Comparison of ENCODE assay signal across 11 cellular contexts in genomic region chr16:20897897-20898296, GRCh38. TPM values are rescaled to one million over a fixed set of nuclear protein-coding genes. Genes with fewer than 3 reads are reported as not detected.
DNase-seq lines count a peak whose midpoint lies in the region; ATAC-seq, FAIRE-seq and TF ChIP-seq lines count a peak whose summit lies in the region.
"Had no signal": no experiment of that assay in that cellular context is flagged by ENCODE, and none has a peak within 500 bp of the region (broad histone marks: within the 10 kb centered on the region; RNA-seq: fewer than 3 reads in every experiment).

No MANE protein-coding gene starts in this region.

- FAIRE-seq in kidney (lab: Jason Lieb, UNC) (no peak), GM12892 (lab: Jason Lieb, UNC) (no peak)

- ATAC-seq in activated T-cell treated with anti-CD3 and anti-CD28 coated beads, Interleukin-2, amount 50 U/mL, for 4 hours: no peak
- ATAC-seq: left ventricle myocardium superior had no signal

- H3K4me1 ChIP-seq in kidney (ENCODE audit: control insufficient read depth in 1 of 2, insufficient read depth in 1 of 2, low read depth in 1 of 2, low read length in 2 of 2) (peaks cover 0 to 19% of the 10 kb centered on the region in 2 donors), stomach (peaks cover 43 to 61% (median 53%) of the 10 kb centered on the region in 4 donors)

- H3K9me3 Mint-ChIP-seq in activated T-cell treated with anti-CD3 and anti-CD28 coated beads, Interleukin-2, amount 50 U/mL, for 24 hours: no peaks in the 10 kb centered on the region
- H3K9me3 Mint-ChIP-seq in activated T-cell treated with anti-CD3 and anti-CD28 coated beads, Interleukin-2, amount 50 U/mL, for 4 hours: no peaks in the 10 kb centered on the region

- no peak for TF ChIP-seq CTCF in kidney (IDR thresholded peaks at IDR 0.05; ENCODE audit: borderline replicate concordance, extremely low read depth, insufficient read depth)
- TF ChIP-seq CTCF in stomach (IDR thresholded peaks at IDR 0.05): no peak

- no peaks in the 10 kb centered on the region for H3K27me3 Mint-ChIP-seq in activated T-cell treated with anti-CD3 and anti-CD28 coated beads, Interleukin-2, amount 50 U/mL, for 24 hours
- H3K27me3 Mint-ChIP-seq in activated T-cell treated with anti-CD3 and anti-CD28 coated beads, Interleukin-2, amount 50 U/mL, for 4 hours (ENCODE audit: low read depth): no peaks in the 10 kb centered on the region

- peaks cover 49% of the 10 kb centered on the region for H3K4me1 Mint-ChIP-seq in activated T-cell treated with anti-CD3 and anti-CD28 coated beads, Interleukin-2, amount 50 U/mL, for 24 hours (ENCODE audit: low read depth)
- peaks cover 42% of the 10 kb centered on the region for H3K4me1 Mint-ChIP-seq in activated T-cell treated with anti-CD3 and anti-CD28 coated beads, Interleukin-2, amount 50 U/mL, for 4 hours (ENCODE audit: low read depth)

- H3K4me3 Mint-ChIP-seq in activated T-cell treated with anti-CD3 and anti-CD28 coated beads, Interleukin-2, amount 50 U/mL, for 24 hours: peak overlapping the region; percentile 13
- H3K4me3 Mint-ChIP-seq in activated T-cell treated with anti-CD3 and anti-CD28 coated beads, Interleukin-2, amount 50 U/mL, for 4 hours: no peak overlapping the region

- no peaks in the 10 kb centered on the region for H3K36me3 ChIP-seq in kidney (ENCODE audit: control insufficient read depth in 1 of 2, insufficient read depth in 2 of 2, low read length in 2 of 2)
- peaks cover 6 to 46% (median 31%) of the 10 kb centered on the region in 4 donors for H3K36me3 ChIP-seq in stomach

- H3K4me3 ChIP-seq in kidney (ENCODE audit: low read length in 2 of 2): peak overlapping the region; percentile 81 to 83
- peak overlapping the region in 2 of 4 donors; percentile 62 to 71 for H3K4me3 ChIP-seq in stomach

- H3K27ac Mint-ChIP-seq in activated T-cell treated with anti-CD3 and anti-CD28 coated beads, Interleukin-2, amount 50 U/mL, for 24 hours: peak overlapping the region; percentile 22

- no peaks in the 10 kb centered on the region for H3K27me3 ChIP-seq in stomach

- H3K27ac ChIP-seq in kidney (ENCODE audit: low read depth in 2 of 2, low read length in 2 of 2) (peak overlapping the region; percentile 12 to 96), stomach (peak overlapping the region in 4 of 5 donors; percentile 12 to 99 (median 98))

- no peak overlapping the region for H3K9ac ChIP-seq in kidney (ENCODE audit: low read length in 2 of 2)

- DNase-seq in activated T-cell treated with anti-CD3 and anti-CD28 coated beads, Interleukin-2, amount 50 U/mL, for 24 hours: no peak
- DNase-seq in activated T-cell treated with anti-CD3 and anti-CD28 coated beads, Interleukin-2, amount 50 U/mL, for 4 hours: no peak
- DNase-seq in amniotic epithelial cell (ENCODE audit: low read depth) (peak; percentile 77), kidney (no peak), stomach (no peak), GM03348 (ENCODE audit: low spot score) (no peak), putamen (ENCODE audit: low spot score) (no peak), GM12892 (ENCODE audit: insufficient read length) (no peak)
- DNase-seq: left ventricle myocardium superior; NCI-H1092; stimulated activated CD4-positive, alpha-beta T cell treated with anti-CD3 and anti-CD28 coated beads, Interleukin-4, amount 100 ng/mL, for 1 hour had no signal

- H3K9me3 ChIP-seq in kidney (ENCODE audit: control insufficient read depth in 1 of 2, low read length in 2 of 2): no peaks in the 10 kb centered on the region
- H3K9me3 ChIP-seq in stomach: no peaks in the 10 kb centered on the region

- TF ChIP-seq POLR2A in stomach (IDR thresholded peaks at IDR 0.05) (no peak), GM12892 (IDR thresholded peaks at IDR 0.05; ENCODE audit: low read depth, low read length) (no peak)

- WGBS in stomach, 5 donors: 41 to 61% (median 46%) methylated on average over 3 of the region's 3 CpGs

- H3K36me3 Mint-ChIP-seq in activated T-cell treated with anti-CD3 and anti-CD28 coated beads, Interleukin-2, amount 50 U/mL, for 24 hours (ENCODE audit: low read depth): peaks cover 60% of the 10 kb centered on the region
- peaks cover 12% of the 10 kb centered on the region for H3K36me3 Mint-ChIP-seq in activated T-cell treated with anti-CD3 and anti-CD28 coated beads, Interleukin-2, amount 50 U/mL, for 4 hours (ENCODE audit: insufficient read depth)

- no peak for TF ChIP-seq EP300 in stomach (IDR thresholded peaks at IDR 0.05)

- intact Hi-C loops in kidney (cut with DNase I) (no loop called here), stomach (cut with DNase I; ENCODE audit: low total_unique reads) (no loop called here)

RNA-seq across cellular contexts. Expression of gene DCUN1D3, which starts 2.3 kb away (rescaled TPM):
- 1 to 10 TPM; 5.8 to 7.5 (median 7.3) TPM for total RNA-seq in activated T-cell treated with anti-CD3 and anti-CD28 coated beads, Interleukin-2, amount 50 U/mL, for 4 hours
- 16.3 TPM for total RNA-seq in kidney
- polyA plus RNA-seq in kidney (ENCODE audit: insufficient read depth, low read depth, low replicate concordance): 3.5 TPM
- total RNA-seq in stomach: 10 to 100 TPM in 4 of 5 donors, 1 to 10 TPM in 1; 3.8 to 25.7 (median 16.7) TPM
- 1 to 10 TPM; 1.4 to 3.7 (median 2.1) TPM for polyA plus RNA-seq in stomach
- 2.5 TPM for polyA plus RNA-seq in GM12892 (2012; ENCODE audit: missing spikeins)

RNA-seq across cellular contexts. Expression of gene LYRM1, which starts 2.7 kb away (rescaled TPM):
- total RNA-seq in activated T-cell treated with anti-CD3 and anti-CD28 coated beads, Interleukin-2, amount 50 U/mL, for 4 hours: 10 to 100 TPM; 16.0 to 18.2 (median 16.4) TPM
- total RNA-seq in kidney: 31.7 TPM
- polyA plus RNA-seq in kidney (ENCODE audit: insufficient read depth, low read depth, low replicate concordance): 61.5 TPM
- 10 to 100 TPM in 4 of 5 donors, 1 to 10 TPM in 1; 6.7 to 29.7 (median 21.0) TPM for total RNA-seq in stomach
- 10 to 100 TPM; 37.4 to 58.5 (median 43.4) TPM for polyA plus RNA-seq in stomach
- 31.9 TPM for polyA plus RNA-seq in GM12892 (2012; ENCODE audit: missing spikeins)
